In the genomic region with DNA sequence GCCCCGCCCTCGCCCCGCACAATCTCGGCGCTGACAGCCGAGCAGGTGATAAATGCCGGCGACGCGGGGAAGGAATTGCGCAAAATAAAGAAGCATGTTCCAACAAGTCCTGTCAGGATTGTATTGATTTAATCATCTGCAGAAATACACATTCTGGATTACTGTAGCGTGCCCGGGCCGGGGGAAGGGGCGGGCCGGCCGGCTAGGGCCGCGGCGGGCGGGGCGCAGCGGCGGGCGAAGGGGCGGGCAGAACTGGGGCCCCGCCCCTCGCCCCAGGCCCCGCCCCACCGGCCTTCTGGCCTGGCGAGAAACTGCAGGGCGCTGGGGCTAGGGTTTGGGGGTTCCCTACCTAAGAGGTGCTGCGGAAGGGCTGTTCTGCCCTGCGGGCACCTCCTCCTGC, we compare ENCODE assay signal across 9 cellular contexts.
DNase-seq lines count a peak whose midpoint lies in the region; ATAC-seq and TF ChIP-seq lines count a peak whose summit lies in the region.
"Had no signal": no experiment of that assay in that cellular context is flagged by ENCODE, and none has a peak within 500 bp of the region (broad histone marks: within the 10 kb centered on the region; RNA-seq: fewer than 3 reads in every experiment).

No MANE protein-coding gene starts in this region.

- TF ChIP-seq CTCF in GM10266 (IDR thresholded peaks at IDR 0.05; ENCODE audit: control insufficient read depth, insufficient read depth, low read depth, missing control alignments) (no peak), right lobe of liver (IDR thresholded peaks at IDR 0.05) (no peak), heart left ventricle (IDR thresholded peaks at IDR 0.05) (no peak), right atrium auricular region (IDR thresholded peaks at IDR 0.05) (no peak)

- H3K4me1 ChIP-seq in right lobe of liver, result peaks cover 0 to 7% (median 0%) of the 10 kb centered on the region in 4 donors
- H3K4me1 ChIP-seq in heart left ventricle, result peaks cover 0 to 32% (median 6%) of the 10 kb centered on the region in 12 donors
- H3K4me1 ChIP-seq in right atrium auricular region, result peaks cover 0 to 32% of the 10 kb centered on the region in 2 donors

- no peak overlapping the region for H3K27ac ChIP-seq in right lobe of liver
- H3K27ac ChIP-seq in heart left ventricle, result no peak overlapping the region
- no peak overlapping the region for H3K27ac ChIP-seq in right atrium auricular region

- DNase-seq in AG08395 (ENCODE audit: low spot score) (peak; percentile 25), GM10266 (ENCODE audit: extremely low spot score) (peak; percentile 77), amniotic epithelial cell (ENCODE audit: low read depth) (peak; percentile 43), right lobe of liver (no peak), occipital lobe (lab: John Stamatoyannopoulos, UW) (no peak), heart left ventricle (no peak), right atrium auricular region (ENCODE audit: low spot score) (no peak)

- WGBS in right lobe of liver (ENCODE audit: insufficient coverage, low coverage, low lambda C conversion rate, missing lambda C conversion rate), result 2% methylated on average over 9 of the region's 34 CpGs
- 0 to 5% (median 2%) methylated on average over 7 to 34 of the region's 34 CpGs for WGBS in heart left ventricle, 4 donors

- TF ChIP-seq POLR2A in right lobe of liver (IDR thresholded peaks at IDR 0.05) (no peak), heart left ventricle (IDR thresholded peaks at IDR 0.05) (no peak)

- no peaks in the 10 kb centered on the region for H3K36me3 ChIP-seq in right lobe of liver
- H3K36me3 ChIP-seq in heart left ventricle, result no peaks in the 10 kb centered on the region
- no peaks in the 10 kb centered on the region for H3K36me3 ChIP-seq in right atrium auricular region

- H3K4me3 ChIP-seq in right lobe of liver, result no peak overlapping the region
- H3K4me3 ChIP-seq in heart left ventricle, result peak overlapping the region in 2 of 12 donors; percentile 15 to 26
- peak overlapping the region in 1 of 2 donors; percentile 27 for H3K4me3 ChIP-seq in right atrium auricular region
- H3K4me3 ChIP-seq: lung had no signal

- ATAC-seq in right lobe of liver (peak; percentile 44 to 51 (median 49)), GM18517 (IDR thresholded peaks at IDR 0.05; ENCODE audit: unreplicated experiment) (no peak), heart left ventricle (no peak)

- intact Hi-C loops in right lobe of liver (cut with DNase I), result no loop called here
- intact Hi-C loops in heart left ventricle (cut with DNase I), result no loop called here

- H3K9me3 ChIP-seq in right lobe of liver (no peaks in the 10 kb centered on the region), heart left ventricle (no peaks in the 10 kb centered on the region), right atrium auricular region (no peaks in the 10 kb centered on the region)

- H3K27me3 ChIP-seq in right lobe of liver (peaks cover 0 to 37% of the 10 kb centered on the region in 2 donors), heart left ventricle (peaks cover 47 to 96% (median 91%) of the 10 kb centered on the region in 9 donors), right atrium auricular region (peaks cover 26 to 60% of the 10 kb centered on the region in 2 donors)

Comparison
In these comparisons a context has a peak if more than half of its experiments do, and no peak if none do; other contexts are left out.
1. DNase-seq: peak in AG08395 (single experiment), GM10266 (single experiment) and amniotic epithelial cell (single experiment); none in right lobe of liver (0 of 3), occipital lobe (single experiment), heart left ventricle (0 of 5) and right atrium auricular region (single experiment).
2. ATAC-seq: peak in right lobe of liver (4 of 4); none in GM18517 (single experiment) and heart left ventricle (0 of 4).